In the genomic region with DNA sequence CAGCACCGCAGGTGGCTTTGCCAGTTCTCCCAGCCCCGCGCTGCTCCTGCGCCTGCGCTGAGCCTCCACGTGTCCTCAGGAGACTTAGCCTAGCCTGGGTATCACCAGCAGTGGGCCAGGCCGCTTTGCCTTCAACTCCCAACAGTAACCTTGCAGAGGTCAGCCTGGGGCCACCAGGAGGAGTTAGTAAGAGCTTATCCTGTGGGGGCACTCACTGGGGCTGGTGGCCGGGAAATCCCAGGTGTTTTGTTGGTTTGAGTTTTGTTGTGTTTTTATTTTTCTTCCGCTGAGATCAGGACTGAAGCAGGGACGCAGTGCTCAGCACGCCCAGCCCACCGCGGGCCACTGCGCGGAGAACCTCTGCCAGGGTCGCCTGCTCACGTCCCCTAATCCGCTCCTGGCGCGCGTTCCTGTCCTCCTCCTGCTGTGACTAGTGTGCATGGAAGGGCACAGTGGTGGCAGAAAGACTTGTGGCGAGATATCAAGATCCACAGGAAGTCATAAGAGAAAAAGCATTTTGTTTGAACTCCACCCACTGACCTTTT, we compare ENCODE assay signal across 8 cellular contexts.
DNase-seq lines count a peak whose midpoint lies in the region; ATAC-seq, FAIRE-seq and TF ChIP-seq lines count a peak whose summit lies in the region.

No MANE protein-coding gene starts in this region.

- peak overlapping the region; percentile 87 for H3K4me2 ChIP-seq in astrocyte (ENCODE audit: low read length)

- intact Hi-C loops in left colon (cut with DNase I, micrococcal nuclease), result no loop called here

- H3K4me3 ChIP-seq in astrocyte (ENCODE audit: insufficient read depth, low read depth, low read length), result peak overlapping the region; percentile 47

- H3K27me3 ChIP-seq in astrocyte (ENCODE audit: insufficient read depth, low read length), result no peaks in the 10 kb centered on the region

- H3K4me3 Mint-ChIP-seq in T-helper 2 cell treated with Interferon-gamma antibody and Interleukin-4, amounts not matched to agents 5 μg/mL and 100 μg/mL, for 36 hours, result peak overlapping the region; percentile 88
- H3K4me3 Mint-ChIP-seq in astrocyte (ENCODE audit: unreplicated experiment), result no peak overlapping the region

- H3K36me3 ChIP-seq in astrocyte (ENCODE audit: insufficient read depth, low read length), result no peaks in the 10 kb centered on the region

- no peaks in the 10 kb centered on the region for H3K79me2 ChIP-seq in astrocyte (ENCODE audit: insufficient read depth, low read length)

- H3K4me1 ChIP-seq in astrocyte (ENCODE audit: insufficient read depth, low read length), result peaks cover 16% of the 10 kb centered on the region

- no peaks in the 10 kb centered on the region for H4K20me1 ChIP-seq in astrocyte (ENCODE audit: insufficient read depth, low read length)

- H2AFZ ChIP-seq in astrocyte (ENCODE audit: low read depth, low read length), result peak overlapping the region; percentile 81

- H3K9me3 Mint-ChIP-seq in T-helper 2 cell treated with Interferon-gamma antibody and Interleukin-4, amounts not matched to agents 5 μg/mL and 100 μg/mL, for 36 hours, result peaks cover 9% of the 10 kb centered on the region
- peaks cover 3% of the 10 kb centered on the region for H3K9me3 Mint-ChIP-seq in astrocyte (ENCODE audit: unreplicated experiment)

- peak; percentile 90 for DNase-seq in DMS 273 (lab: John Stamatoyannopoulos, UW; ENCODE audit: unreplicated experiment)
- DNase-seq in T-helper 2 cell treated with Interferon-gamma antibody and Interleukin-4, amounts not matched to agents 5 μg/mL and 100 μg/mL, for 36 hours (ENCODE audit: low spot score), result peak; percentile 70
- peak; percentile 25 for DNase-seq in astrocyte (ENCODE audit: low read depth)
- DNase-seq in left colon, result peak; percentile 20 to 28
- peak; percentile 40 to 60 for DNase-seq in stimulated activated CD4-positive, alpha-beta T cell treated with anti-CD3 and anti-CD28 coated beads, Interleukin-4, amount 100 ng/mL, for 48 hours (ENCODE audit: low read depth in 2 of 2)
- DNase-seq in HTR-8/SVneo (ENCODE audit: insufficient read length, low spot score), result no peak
- DNase-seq in HCEC 1CT, result no peak

- peaks cover 34% of the 10 kb centered on the region for H3K4me1 Mint-ChIP-seq in T-helper 2 cell treated with Interferon-gamma antibody and Interleukin-4, amounts not matched to agents 5 μg/mL and 100 μg/mL, for 36 hours (ENCODE audit: low read depth)
- no peaks in the 10 kb centered on the region for H3K4me1 Mint-ChIP-seq in astrocyte (ENCODE audit: low read depth, unreplicated experiment)

- peak overlapping the region; percentile 17 for H3K27ac ChIP-seq in astrocyte (ENCODE audit: low read depth, low read length)

- no peaks in the 10 kb centered on the region for H3K9me3 ChIP-seq in astrocyte (ENCODE audit: insufficient read depth, low read depth, low read length)

- no peak for TF ChIP-seq CTCF in astrocyte (IDR thresholded peaks at IDR 0.05; ENCODE audit: insufficient read depth, low read depth, low read length)

- H3K9ac ChIP-seq in astrocyte (ENCODE audit: low read length), result peak overlapping the region; percentile 53

- FAIRE-seq in astrocyte (lab: Jason Lieb, UNC) (no peak), HTR-8/SVneo (lab: Jason Lieb, UNC) (no peak)

- no peaks in the 10 kb centered on the region for H3K27me3 Mint-ChIP-seq in T-helper 2 cell treated with Interferon-gamma antibody and Interleukin-4, amounts not matched to agents 5 μg/mL and 100 μg/mL, for 36 hours (ENCODE audit: low read depth)
- H3K27me3 Mint-ChIP-seq in astrocyte (ENCODE audit: low read depth, unreplicated experiment), result peaks cover 8% of the 10 kb centered on the region

- no peak for ATAC-seq in left colon
- ATAC-seq in HG03196 (IDR thresholded peaks at IDR 0.05; ENCODE audit: unreplicated experiment), result no peak

- H3K27ac Mint-ChIP-seq in T-helper 2 cell treated with Interferon-gamma antibody and Interleukin-4, amounts not matched to agents 5 μg/mL and 100 μg/mL, for 36 hours, result peak overlapping the region; percentile 96
- H3K27ac Mint-ChIP-seq in astrocyte (ENCODE audit: unreplicated experiment), result no peak overlapping the region

- peaks cover 14% of the 10 kb centered on the region for H3K36me3 Mint-ChIP-seq in T-helper 2 cell treated with Interferon-gamma antibody and Interleukin-4, amounts not matched to agents 5 μg/mL and 100 μg/mL, for 36 hours (ENCODE audit: low read depth)
- no peaks in the 10 kb centered on the region for H3K36me3 Mint-ChIP-seq in astrocyte (ENCODE audit: low read depth, unreplicated experiment)

Comparison
In these comparisons a context has a peak if more than half of its experiments do, and no peak if none do; other contexts are left out.
1. DNase-seq: peak in DMS 273 (single experiment), T-helper 2 cell treated with Interferon-gamma antibody and Interleukin-4, amounts not matched to agents 5 μg/mL and 100 μg/mL, for 36 hours (single experiment), astrocyte (single experiment), left colon (2 of 2) and stimulated activated CD4-positive, alpha-beta T cell treated with anti-CD3 and anti-CD28 coated beads, Interleukin-4, amount 100 ng/mL, for 48 hours (2 of 2); none in HTR-8/SVneo (single experiment) and HCEC 1CT (single experiment).